1 cellular context compared by ENCODE assay signal in the genomic region with DNA sequence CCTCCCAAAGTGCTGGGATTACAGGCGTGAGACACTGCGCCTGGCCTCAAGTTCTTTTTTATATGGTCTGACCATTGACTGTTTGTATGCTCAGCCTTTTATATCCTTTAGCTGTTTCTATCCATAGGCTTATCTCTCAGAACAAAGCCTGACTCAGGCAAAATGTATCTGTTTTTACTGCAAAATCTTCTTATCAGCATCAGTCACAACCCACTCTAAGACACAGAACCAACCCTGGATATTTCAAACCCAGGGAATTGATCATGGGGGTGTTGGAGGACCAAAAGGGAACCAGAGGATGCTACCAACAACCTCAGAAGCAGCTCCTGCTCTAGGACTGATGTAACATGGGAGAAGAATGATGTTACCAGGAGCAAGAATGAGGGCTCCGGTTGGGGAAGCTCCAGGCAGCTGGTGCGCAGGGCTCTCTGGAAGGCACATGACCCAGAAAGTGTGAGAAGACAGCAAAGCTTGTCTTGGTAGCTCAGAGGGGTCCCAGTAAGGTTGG.
TF ChIP-seq lines count a peak whose summit lies in the region.

No MANE protein-coding gene starts in this region.

TF ChIP-seq in K562, 482 proteins besides CTCF, POLR2A, EP300 and RAD21 (continued from another document and continues in another):
- TF ChIP-seq, protein P1, sequence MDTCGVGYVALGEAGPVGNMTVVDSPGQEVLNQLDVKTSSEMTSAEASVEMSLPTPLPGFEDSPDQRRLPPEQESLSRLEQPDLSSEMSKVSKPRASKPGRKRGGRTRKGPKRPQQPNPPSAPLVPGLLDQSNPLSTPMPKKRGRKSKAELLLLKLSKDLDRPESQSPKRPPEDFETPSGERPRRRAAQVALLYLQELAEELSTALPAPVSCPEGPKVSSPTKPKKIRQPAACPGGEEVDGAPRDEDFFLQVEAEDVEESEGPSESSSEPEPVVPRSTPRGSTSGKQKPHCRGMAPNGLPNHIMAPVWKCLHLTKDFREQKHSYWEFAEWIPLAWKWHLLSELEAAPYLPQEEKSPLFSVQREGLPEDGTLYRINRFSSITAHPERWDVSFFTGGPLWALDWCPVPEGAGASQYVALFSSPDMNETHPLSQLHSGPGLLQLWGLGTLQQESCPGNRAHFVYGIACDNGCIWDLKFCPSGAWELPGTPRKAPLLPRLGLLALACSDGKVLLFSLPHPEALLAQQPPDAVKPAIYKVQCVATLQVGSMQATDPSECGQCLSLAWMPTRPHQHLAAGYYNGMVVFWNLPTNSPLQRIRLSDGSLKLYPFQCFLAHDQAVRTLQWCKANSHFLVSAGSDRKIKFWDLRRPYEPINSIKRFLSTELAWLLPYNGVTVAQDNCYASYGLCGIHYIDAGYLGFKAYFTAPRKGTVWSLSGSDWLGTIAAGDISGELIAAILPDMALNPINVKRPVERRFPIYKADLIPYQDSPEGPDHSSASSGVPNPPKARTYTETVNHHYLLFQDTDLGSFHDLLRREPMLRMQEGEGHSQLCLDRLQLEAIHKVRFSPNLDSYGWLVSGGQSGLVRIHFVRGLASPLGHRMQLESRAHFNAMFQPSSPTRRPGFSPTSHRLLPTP (IDR thresholded peaks at IDR 0.05; ENCODE audit: borderline replicate concordance, extremely low read depth, insufficient read length): no peak
- TF ChIP-seq, protein P2, sequence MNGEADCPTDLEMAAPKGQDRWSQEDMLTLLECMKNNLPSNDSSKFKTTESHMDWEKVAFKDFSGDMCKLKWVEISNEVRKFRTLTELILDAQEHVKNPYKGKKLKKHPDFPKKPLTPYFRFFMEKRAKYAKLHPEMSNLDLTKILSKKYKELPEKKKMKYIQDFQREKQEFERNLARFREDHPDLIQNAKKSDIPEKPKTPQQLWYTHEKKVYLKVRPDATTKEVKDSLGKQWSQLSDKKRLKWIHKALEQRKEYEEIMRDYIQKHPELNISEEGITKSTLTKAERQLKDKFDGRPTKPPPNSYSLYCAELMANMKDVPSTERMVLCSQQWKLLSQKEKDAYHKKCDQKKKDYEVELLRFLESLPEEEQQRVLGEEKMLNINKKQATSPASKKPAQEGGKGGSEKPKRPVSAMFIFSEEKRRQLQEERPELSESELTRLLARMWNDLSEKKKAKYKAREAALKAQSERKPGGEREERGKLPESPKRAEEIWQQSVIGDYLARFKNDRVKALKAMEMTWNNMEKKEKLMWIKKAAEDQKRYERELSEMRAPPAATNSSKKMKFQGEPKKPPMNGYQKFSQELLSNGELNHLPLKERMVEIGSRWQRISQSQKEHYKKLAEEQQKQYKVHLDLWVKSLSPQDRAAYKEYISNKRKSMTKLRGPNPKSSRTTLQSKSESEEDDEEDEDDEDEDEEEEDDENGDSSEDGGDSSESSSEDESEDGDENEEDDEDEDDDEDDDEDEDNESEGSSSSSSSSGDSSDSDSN (IDR thresholded peaks at IDR 0.05; ENCODE audit: borderline replicate concordance in 1 of 2, low read depth in 2 of 2, low read length in 2 of 2): no peak
- TF ChIP-seq, protein P3, sequence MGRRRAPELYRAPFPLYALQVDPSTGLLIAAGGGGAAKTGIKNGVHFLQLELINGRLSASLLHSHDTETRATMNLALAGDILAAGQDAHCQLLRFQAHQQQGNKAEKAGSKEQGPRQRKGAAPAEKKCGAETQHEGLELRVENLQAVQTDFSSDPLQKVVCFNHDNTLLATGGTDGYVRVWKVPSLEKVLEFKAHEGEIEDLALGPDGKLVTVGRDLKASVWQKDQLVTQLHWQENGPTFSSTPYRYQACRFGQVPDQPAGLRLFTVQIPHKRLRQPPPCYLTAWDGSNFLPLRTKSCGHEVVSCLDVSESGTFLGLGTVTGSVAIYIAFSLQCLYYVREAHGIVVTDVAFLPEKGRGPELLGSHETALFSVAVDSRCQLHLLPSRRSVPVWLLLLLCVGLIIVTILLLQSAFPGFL (CRISPR knock-in tag; IDR thresholded peaks at IDR 0.05): no peak
- TF ChIP-seq SMC3 (conservative IDR thresholded peaks at IDR 0.05; ENCODE audit: insufficient read depth, low read depth, low read length) (no peak), CCAR2 (IDR thresholded peaks at IDR 0.05; ENCODE audit: low read depth, low read length) (no peak), TGIF2 (CRISPR knock-in tag; IDR thresholded peaks at IDR 0.05) (no peak), CTBP1 (IDR thresholded peaks at IDR 0.05; ENCODE audit: borderline replicate concordance) (peak; percentile 87), MAZ (CRISPR knock-in tag; conservative IDR thresholded peaks at IDR 0.05 in 1 of 2, IDR thresholded peaks at IDR 0.05 in 1 of 2) (no peak), HNRNPL (IDR thresholded peaks at IDR 0.05; ENCODE audit: low read depth, low read length) (no peak), SETDB1 (IDR thresholded peaks at IDR 0.05; ENCODE audit: low read length) (no peak), POLR3A (IDR thresholded peaks at IDR 0.05; ENCODE audit: borderline replicate concordance, extremely low read depth, insufficient read depth, insufficient read length) (no peak), NFE2 (IDR thresholded peaks at IDR 0.05; ENCODE audit: low read depth) (peak; percentile 44; the same call in 1 of the 2 replicates), ZNF76 (CRISPR knock-in tag; IDR thresholded peaks at IDR 0.05; ENCODE audit: borderline replicate concordance) (no peak), PURB (CRISPR knock-in tag; IDR thresholded peaks at IDR 0.05; ENCODE audit: low read depth) (no peak), NR2C2 (CRISPR knock-in tag; IDR thresholded peaks at IDR 0.05) (no peak), NR2C2 (tag; IDR thresholded peaks at IDR 0.05) (no peak; the same call in 1 of the 2 replicates), HMG20A (CRISPR knock-in tag; conservative IDR thresholded peaks at IDR 0.05) (no peak), LEF1 (IDR thresholded peaks at IDR 0.05) (no peak), ZNF165 (CRISPR knock-in tag; IDR thresholded peaks at IDR 0.05; ENCODE audit: borderline replicate concordance) (no peak), ZNF347 (CRISPR knock-in tag; IDR thresholded peaks at IDR 0.05; ENCODE audit: low read depth) (no peak), ZNF24 (IDR thresholded peaks at IDR 0.05) (no peak)
- TF ChIP-seq, protein P4, sequence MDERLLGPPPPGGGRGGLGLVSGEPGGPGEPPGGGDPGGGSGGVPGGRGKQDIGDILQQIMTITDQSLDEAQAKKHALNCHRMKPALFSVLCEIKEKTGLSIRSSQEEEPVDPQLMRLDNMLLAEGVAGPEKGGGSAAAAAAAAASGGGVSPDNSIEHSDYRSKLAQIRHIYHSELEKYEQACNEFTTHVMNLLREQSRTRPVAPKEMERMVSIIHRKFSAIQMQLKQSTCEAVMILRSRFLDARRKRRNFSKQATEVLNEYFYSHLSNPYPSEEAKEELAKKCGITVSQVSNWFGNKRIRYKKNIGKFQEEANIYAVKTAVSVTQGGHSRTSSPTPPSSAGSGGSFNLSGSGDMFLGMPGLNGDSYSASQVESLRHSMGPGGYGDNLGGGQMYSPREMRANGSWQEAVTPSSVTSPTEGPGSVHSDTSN (CRISPR knock-in tag; IDR thresholded peaks at IDR 0.05; ENCODE audit: low read depth): no peak
- TF ChIP-seq, protein P4 (tag; conservative IDR thresholded peaks at IDR 0.05; ENCODE audit: low read depth): no peak
- TF ChIP-seq, protein P5, sequence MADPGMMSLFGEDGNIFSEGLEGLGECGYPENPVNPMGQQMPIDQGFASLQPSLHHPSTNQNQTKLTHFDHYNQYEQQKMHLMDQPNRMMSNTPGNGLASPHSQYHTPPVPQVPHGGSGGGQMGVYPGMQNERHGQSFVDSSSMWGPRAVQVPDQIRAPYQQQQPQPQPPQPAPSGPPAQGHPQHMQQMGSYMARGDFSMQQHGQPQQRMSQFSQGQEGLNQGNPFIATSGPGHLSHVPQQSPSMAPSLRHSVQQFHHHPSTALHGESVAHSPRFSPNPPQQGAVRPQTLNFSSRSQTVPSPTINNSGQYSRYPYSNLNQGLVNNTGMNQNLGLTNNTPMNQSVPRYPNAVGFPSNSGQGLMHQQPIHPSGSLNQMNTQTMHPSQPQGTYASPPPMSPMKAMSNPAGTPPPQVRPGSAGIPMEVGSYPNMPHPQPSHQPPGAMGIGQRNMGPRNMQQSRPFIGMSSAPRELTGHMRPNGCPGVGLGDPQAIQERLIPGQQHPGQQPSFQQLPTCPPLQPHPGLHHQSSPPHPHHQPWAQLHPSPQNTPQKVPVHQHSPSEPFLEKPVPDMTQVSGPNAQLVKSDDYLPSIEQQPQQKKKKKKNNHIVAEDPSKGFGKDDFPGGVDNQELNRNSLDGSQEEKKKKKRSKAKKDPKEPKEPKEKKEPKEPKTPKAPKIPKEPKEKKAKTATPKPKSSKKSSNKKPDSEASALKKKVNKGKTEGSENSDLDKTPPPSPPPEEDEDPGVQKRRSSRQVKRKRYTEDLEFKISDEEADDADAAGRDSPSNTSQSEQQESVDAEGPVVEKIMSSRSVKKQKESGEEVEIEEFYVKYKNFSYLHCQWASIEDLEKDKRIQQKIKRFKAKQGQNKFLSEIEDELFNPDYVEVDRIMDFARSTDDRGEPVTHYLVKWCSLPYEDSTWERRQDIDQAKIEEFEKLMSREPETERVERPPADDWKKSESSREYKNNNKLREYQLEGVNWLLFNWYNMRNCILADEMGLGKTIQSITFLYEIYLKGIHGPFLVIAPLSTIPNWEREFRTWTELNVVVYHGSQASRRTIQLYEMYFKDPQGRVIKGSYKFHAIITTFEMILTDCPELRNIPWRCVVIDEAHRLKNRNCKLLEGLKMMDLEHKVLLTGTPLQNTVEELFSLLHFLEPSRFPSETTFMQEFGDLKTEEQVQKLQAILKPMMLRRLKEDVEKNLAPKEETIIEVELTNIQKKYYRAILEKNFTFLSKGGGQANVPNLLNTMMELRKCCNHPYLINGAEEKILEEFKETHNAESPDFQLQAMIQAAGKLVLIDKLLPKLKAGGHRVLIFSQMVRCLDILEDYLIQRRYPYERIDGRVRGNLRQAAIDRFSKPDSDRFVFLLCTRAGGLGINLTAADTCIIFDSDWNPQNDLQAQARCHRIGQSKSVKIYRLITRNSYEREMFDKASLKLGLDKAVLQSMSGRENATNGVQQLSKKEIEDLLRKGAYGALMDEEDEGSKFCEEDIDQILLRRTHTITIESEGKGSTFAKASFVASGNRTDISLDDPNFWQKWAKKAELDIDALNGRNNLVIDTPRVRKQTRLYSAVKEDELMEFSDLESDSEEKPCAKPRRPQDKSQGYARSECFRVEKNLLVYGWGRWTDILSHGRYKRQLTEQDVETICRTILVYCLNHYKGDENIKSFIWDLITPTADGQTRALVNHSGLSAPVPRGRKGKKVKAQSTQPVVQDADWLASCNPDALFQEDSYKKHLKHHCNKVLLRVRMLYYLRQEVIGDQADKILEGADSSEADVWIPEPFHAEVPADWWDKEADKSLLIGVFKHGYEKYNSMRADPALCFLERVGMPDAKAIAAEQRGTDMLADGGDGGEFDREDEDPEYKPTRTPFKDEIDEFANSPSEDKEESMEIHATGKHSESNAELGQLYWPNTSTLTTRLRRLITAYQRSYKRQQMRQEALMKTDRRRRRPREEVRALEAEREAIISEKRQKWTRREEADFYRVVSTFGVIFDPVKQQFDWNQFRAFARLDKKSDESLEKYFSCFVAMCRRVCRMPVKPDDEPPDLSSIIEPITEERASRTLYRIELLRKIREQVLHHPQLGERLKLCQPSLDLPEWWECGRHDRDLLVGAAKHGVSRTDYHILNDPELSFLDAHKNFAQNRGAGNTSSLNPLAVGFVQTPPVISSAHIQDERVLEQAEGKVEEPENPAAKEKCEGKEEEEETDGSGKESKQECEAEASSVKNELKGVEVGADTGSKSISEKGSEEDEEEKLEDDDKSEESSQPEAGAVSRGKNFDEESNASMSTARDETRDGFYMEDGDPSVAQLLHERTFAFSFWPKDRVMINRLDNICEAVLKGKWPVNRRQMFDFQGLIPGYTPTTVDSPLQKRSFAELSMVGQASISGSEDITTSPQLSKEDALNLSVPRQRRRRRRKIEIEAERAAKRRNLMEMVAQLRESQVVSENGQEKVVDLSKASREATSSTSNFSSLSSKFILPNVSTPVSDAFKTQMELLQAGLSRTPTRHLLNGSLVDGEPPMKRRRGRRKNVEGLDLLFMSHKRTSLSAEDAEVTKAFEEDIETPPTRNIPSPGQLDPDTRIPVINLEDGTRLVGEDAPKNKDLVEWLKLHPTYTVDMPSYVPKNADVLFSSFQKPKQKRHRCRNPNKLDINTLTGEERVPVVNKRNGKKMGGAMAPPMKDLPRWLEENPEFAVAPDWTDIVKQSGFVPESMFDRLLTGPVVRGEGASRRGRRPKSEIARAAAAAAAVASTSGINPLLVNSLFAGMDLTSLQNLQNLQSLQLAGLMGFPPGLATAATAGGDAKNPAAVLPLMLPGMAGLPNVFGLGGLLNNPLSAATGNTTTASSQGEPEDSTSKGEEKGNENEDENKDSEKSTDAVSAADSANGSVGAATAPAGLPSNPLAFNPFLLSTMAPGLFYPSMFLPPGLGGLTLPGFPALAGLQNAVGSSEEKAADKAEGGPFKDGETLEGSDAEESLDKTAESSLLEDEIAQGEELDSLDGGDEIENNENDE (IDR thresholded peaks at IDR 0.05; ENCODE audit: low read depth, low read length): no peak
- TF ChIP-seq, protein P6, sequence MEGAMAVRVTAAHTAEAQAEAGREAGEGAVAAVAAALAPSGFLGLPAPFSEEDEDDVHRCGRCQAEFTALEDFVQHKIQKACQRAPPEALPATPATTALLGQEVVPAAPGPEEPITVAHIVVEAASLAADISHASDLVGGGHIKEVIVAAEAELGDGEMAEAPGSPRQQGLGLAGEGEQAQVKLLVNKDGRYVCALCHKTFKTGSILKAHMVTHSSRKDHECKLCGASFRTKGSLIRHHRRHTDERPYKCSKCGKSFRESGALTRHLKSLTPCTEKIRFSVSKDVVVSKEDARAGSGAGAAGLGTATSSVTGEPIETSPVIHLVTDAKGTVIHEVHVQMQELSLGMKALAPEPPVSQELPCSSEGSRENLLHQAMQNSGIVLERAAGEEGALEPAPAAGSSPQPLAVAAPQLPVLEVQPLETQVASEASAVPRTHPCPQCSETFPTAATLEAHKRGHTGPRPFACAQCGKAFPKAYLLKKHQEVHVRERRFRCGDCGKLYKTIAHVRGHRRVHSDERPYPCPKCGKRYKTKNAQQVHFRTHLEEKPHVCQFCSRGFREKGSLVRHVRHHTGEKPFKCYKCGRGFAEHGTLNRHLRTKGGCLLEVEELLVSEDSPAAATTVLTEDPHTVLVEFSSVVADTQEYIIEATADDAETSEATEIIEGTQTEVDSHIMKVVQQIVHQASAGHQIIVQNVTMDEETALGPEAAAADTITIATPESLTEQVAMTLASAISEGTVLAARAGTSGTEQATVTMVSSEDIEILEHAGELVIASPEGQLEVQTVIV (CRISPR knock-in tag; IDR thresholded peaks at IDR 0.05; ENCODE audit: borderline replicate concordance): no peak
- TF ChIP-seq, protein P7, sequence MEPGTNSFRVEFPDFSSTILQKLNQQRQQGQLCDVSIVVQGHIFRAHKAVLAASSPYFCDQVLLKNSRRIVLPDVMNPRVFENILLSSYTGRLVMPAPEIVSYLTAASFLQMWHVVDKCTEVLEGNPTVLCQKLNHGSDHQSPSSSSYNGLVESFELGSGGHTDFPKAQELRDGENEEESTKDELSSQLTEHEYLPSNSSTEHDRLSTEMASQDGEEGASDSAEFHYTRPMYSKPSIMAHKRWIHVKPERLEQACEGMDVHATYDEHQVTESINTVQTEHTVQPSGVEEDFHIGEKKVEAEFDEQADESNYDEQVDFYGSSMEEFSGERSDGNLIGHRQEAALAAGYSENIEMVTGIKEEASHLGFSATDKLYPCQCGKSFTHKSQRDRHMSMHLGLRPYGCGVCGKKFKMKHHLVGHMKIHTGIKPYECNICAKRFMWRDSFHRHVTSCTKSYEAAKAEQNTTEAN (CRISPR knock-in tag; IDR thresholded peaks at IDR 0.05): no peak
